8 cellular contexts compared by ENCODE assay signal in genomic region chr5:74576941-74577456, GRCh38.
DNase-seq lines count a peak whose midpoint lies in the region; ATAC-seq lines count a peak whose summit lies in the region.

No MANE protein-coding gene starts in this region.

- H3K27me3 ChIP-seq in duodenal mucosa (ENCODE audit: control insufficient read depth in 1 of 2, insufficient read depth in 2 of 2, low read length in 2 of 2): no peaks in the 10 kb centered on the region
- H3K27me3 ChIP-seq in neuronal stem cell (ENCODE audit: control insufficient read depth in 3 of 3, insufficient read depth in 3 of 3, low read depth in 1 of 3, low read length in 3 of 3): no peaks in the 10 kb centered on the region

- H3K4me3 ChIP-seq in duodenal mucosa (ENCODE audit: low read depth in 1 of 2, low read length in 2 of 2): peak overlapping the region; percentile 46 to 48
- no peak overlapping the region for H3K4me3 ChIP-seq in neuronal stem cell (ENCODE audit: low read length in 2 of 2)

- no peak overlapping the region for H3K4me2 ChIP-seq in neuronal stem cell (ENCODE audit: insufficient read depth, low read length, poor library complexity, severe bottlenecking)

- no peak overlapping the region for H2AK5ac ChIP-seq in neuronal stem cell (ENCODE audit: low read depth, low read length)

- no peaks in the 10 kb centered on the region for H3K79me1 ChIP-seq in neuronal stem cell (ENCODE audit: low read depth, low read length)

- H2BK5ac ChIP-seq in neuronal stem cell (ENCODE audit: low read length): no peak overlapping the region

- H3K4ac ChIP-seq in neuronal stem cell (ENCODE audit: low read length): no peak overlapping the region

- no peak overlapping the region for H2BK15ac ChIP-seq in neuronal stem cell (ENCODE audit: low read length)

- ATAC-seq in GM21515 (IDR thresholded peaks at IDR 0.05; ENCODE audit: unreplicated experiment): peak; percentile 71

- peak overlapping the region; percentile 60 for H2AFZ ChIP-seq in neuronal stem cell (ENCODE audit: low read length)

- H3K36me3 ChIP-seq in duodenal mucosa (ENCODE audit: control insufficient read depth in 1 of 2, insufficient read depth in 2 of 2, low read length in 2 of 2) (no peaks in the 10 kb centered on the region), neuronal stem cell (replicated peaks in 1 of 2; ENCODE audit: control insufficient read depth in 2 of 2, insufficient read depth in 2 of 2, low read length in 2 of 2) (no peaks in the 10 kb centered on the region)

- no peak overlapping the region for H2BK120ac ChIP-seq in neuronal stem cell (ENCODE audit: low read depth, low read length)

- no peaks in the 10 kb centered on the region for H3K9me3 ChIP-seq in duodenal mucosa (ENCODE audit: control insufficient read depth in 1 of 2, low read length in 2 of 2)
- no peaks in the 10 kb centered on the region for H3K9me3 ChIP-seq in neuronal stem cell (replicated peaks in 1 of 2; ENCODE audit: control insufficient read depth in 2 of 2, insufficient read depth in 1 of 2, low read depth in 1 of 2, low read length in 2 of 2)

- peak; percentile 34 for DNase-seq in GM04503 (ENCODE audit: low read depth)
- peak; percentile 81 for DNase-seq in M059J (ENCODE audit: low read depth)
- DNase-seq in neuronal stem cell (ENCODE audit: low spot score): no peak
- DNase-seq in NCI-H345 (lab: John Stamatoyannopoulos, UW): no peak
- no peak for DNase-seq in NCI-H2107 treated with DMSO at 0.1 percent for 48 hours (lab: John Stamatoyannopoulos, UW; ENCODE audit: unreplicated experiment)
- no peak for DNase-seq in DMS79 (lab: John Stamatoyannopoulos, UW)

- no peak overlapping the region for H3K18ac ChIP-seq in neuronal stem cell (ENCODE audit: low read length)

- H3K9ac ChIP-seq in duodenal mucosa (ENCODE audit: low read depth in 1 of 2, low read length in 2 of 2) (peak overlapping the region in 1 of 2 donors; percentile 41), neuronal stem cell (ENCODE audit: low read depth, low read length, poor library complexity) (no peak overlapping the region)

- no CpG with 5 or more reads among the region's 6 CpGs for WGBS in neuronal stem cell (ENCODE audit: extremely low coverage in 2 of 2, insufficient read length in 2 of 2, insufficient replicate concordance in 1 of 2), 2 donors

- H3K23ac ChIP-seq in neuronal stem cell (ENCODE audit: low read depth, low read length, poor library complexity): no peak overlapping the region

- no peak overlapping the region for H3K14ac ChIP-seq in neuronal stem cell (ENCODE audit: low read length)

- no peak overlapping the region for H4K91ac ChIP-seq in neuronal stem cell (ENCODE audit: low read depth, low read length, poor library complexity)

- H2BK12ac ChIP-seq in neuronal stem cell (ENCODE audit: low read length): no peak overlapping the region

- H3K4me1 ChIP-seq in duodenal mucosa (ENCODE audit: control insufficient read depth in 1 of 2, insufficient read depth in 2 of 2, low read length in 2 of 2): peaks cover 31 to 41% of the 10 kb centered on the region in 2 donors
- peaks cover 2 to 5% of the 10 kb centered on the region in 2 donors for H3K4me1 ChIP-seq in neuronal stem cell (ENCODE audit: control insufficient read depth in 2 of 2, insufficient read depth in 1 of 2, low read depth in 1 of 2, low read length in 2 of 2)

- H4K8ac ChIP-seq in neuronal stem cell (ENCODE audit: low read depth, low read length): no peak overlapping the region

- H3K27ac ChIP-seq in duodenal mucosa (ENCODE audit: low read depth, low read length) (peak overlapping the region; percentile 51), neuronal stem cell (replicated peaks; ENCODE audit: low read length) (no peak overlapping the region)

Comparison
In these comparisons a context has a peak if more than half of its experiments do, and no peak if none do; other contexts are left out.
1. DNase-seq: peak in GM04503 (single experiment) and M059J (single experiment); none in neuronal stem cell (single experiment), NCI-H345 (single experiment), NCI-H2107 treated with DMSO at 0.1 percent for 48 hours (single experiment) and DMS79 (single experiment).
2. H3K4me3 ChIP-seq: peak in duodenal mucosa (2 of 2); none in neuronal stem cell (0 of 2).